Comparison of ENCODE assay signal across 8 cellular contexts in the genomic region with DNA sequence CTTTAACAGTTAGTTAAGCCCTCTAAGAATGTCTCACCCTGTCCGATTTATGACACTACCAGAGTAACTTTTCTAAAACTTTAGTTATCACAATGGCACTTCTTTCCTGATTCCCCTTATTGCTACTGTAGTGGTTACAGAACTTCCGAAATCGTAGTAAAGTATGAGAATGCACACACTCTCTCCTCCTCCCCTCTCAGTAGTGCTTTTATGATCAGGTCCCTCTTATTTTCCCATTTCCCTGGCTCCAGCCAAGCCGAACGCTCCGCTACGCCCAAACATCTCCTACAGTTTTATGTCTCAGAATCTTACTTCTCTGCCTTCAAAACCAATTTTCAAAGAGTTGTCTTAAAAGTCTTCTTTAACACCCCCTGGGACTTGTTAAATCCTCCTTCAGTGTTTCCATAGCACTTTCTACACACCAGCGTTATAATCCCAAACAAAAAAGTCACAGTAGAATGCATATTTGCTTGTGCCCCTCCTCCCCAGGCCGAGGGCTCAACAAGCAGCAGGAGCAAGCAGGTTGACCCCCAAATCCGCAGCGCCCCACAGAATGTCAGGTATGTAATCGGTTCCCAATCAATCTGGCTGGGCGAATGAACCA. TPM values are rescaled to one million over a fixed set of nuclear protein-coding genes. Genes with fewer than 3 reads are reported as not detected.
DNase-seq lines count a peak whose midpoint lies in the region; ATAC-seq lines count a peak whose summit lies in the region.

No MANE protein-coding gene starts in this region.

- H3K27ac ChIP-seq in BLaER1 (peak overlapping the region; percentile 39; the same call in 1 of the 2 replicates), subcutaneous abdominal adipose tissue (ENCODE audit: low read depth, low read length) (peak overlapping the region; percentile 56)

- H3K4me1 ChIP-seq in BLaER1 (peaks cover 18% of the 10 kb centered on the region), subcutaneous abdominal adipose tissue (ENCODE audit: control insufficient read depth in 5 of 5, insufficient read depth in 5 of 5, low read length in 5 of 5) (peaks cover 4 to 28% (median 25%) of the 10 kb centered on the region in 5 donors)

- no peaks in the 10 kb centered on the region for H3K9me3 ChIP-seq in BLaER1
- no peaks in the 10 kb centered on the region for H3K9me3 ChIP-seq in subcutaneous abdominal adipose tissue (ENCODE audit: control insufficient read depth in 5 of 5, low read length in 5 of 5)

- H3K27me3 Mint-ChIP-seq in activated naive CD8-positive, alpha-beta T cell treated with anti-CD3 and anti-CD28 coated beads, Interleukin-2, amount 50 U/mL, for 24 hours, result no peaks in the 10 kb centered on the region
- H3K27me3 Mint-ChIP-seq in immature natural killer cell (ENCODE audit: low read depth in 3 of 3), result peaks cover 0 to 3% (median 3%) of the 10 kb centered on the region in 3 donors

- DNase-seq in activated naive CD8-positive, alpha-beta T cell treated with anti-CD3 and anti-CD28 coated beads, Interleukin-2, amount 50 U/mL, for 24 hours, result no peak
- DNase-seq in immature natural killer cell, result no peak
- no peak for DNase-seq in NCI-H1694 treated with DMSO at 0.1 percent for 48 hours (lab: John Stamatoyannopoulos, UW)
- DNase-seq in stimulated activated CD4-positive, alpha-beta T cell treated with anti-CD3 and anti-CD28 coated beads, Interleukin-15, amount 100 ng/mL, for 24 hours, result no peak

- H3K27me3 ChIP-seq in BLaER1 (no peaks in the 10 kb centered on the region), subcutaneous abdominal adipose tissue (ENCODE audit: control insufficient read depth in 5 of 5, insufficient read depth in 4 of 5, low read length in 5 of 5) (no peaks in the 10 kb centered on the region)

- H3K4me2 ChIP-seq in BLaER1, result peak overlapping the region; percentile 94

- H3K27ac Mint-ChIP-seq in activated naive CD8-positive, alpha-beta T cell treated with anti-CD3 and anti-CD28 coated beads, Interleukin-2, amount 50 U/mL, for 24 hours, result peak overlapping the region; percentile 68
- peak overlapping the region; percentile 14 to 71 (median 56) for H3K27ac Mint-ChIP-seq in immature natural killer cell

- H3K9ac ChIP-seq in BLaER1 (peak overlapping the region; percentile 73), subcutaneous abdominal adipose tissue (ENCODE audit: low read length in 5 of 5) (peak overlapping the region; percentile 43 to 97 (median 81))

- H3K9me3 Mint-ChIP-seq in activated naive CD8-positive, alpha-beta T cell treated with anti-CD3 and anti-CD28 coated beads, Interleukin-2, amount 50 U/mL, for 24 hours, result no peaks in the 10 kb centered on the region
- no peaks in the 10 kb centered on the region for H3K9me3 Mint-ChIP-seq in immature natural killer cell

- H3K4me3 Mint-ChIP-seq in activated naive CD8-positive, alpha-beta T cell treated with anti-CD3 and anti-CD28 coated beads, Interleukin-2, amount 50 U/mL, for 24 hours, result peak overlapping the region; percentile 97
- H3K4me3 Mint-ChIP-seq in immature natural killer cell, result peak overlapping the region; percentile 90 to 93 (median 91)

- H3K36me3 ChIP-seq in BLaER1 (peaks cover 12% of the 10 kb centered on the region), subcutaneous abdominal adipose tissue (ENCODE audit: control insufficient read depth in 5 of 5, insufficient read depth in 5 of 5, low read length in 5 of 5) (peaks cover 5 to 10% (median 6%) of the 10 kb centered on the region in 5 donors)

- ATAC-seq in GM19395 (IDR thresholded peaks at IDR 0.05; ENCODE audit: unreplicated experiment) (peak; percentile 37), HG03521 (IDR thresholded peaks at IDR 0.05; ENCODE audit: unreplicated experiment) (peak; percentile 21)
- ATAC-seq in activated naive CD8-positive, alpha-beta T cell treated with anti-CD3 and anti-CD28 coated beads, Interleukin-2, amount 50 U/mL, for 24 hours, result peak; percentile 15

- peak overlapping the region; percentile 76 for H3K4me3 ChIP-seq in BLaER1
- H3K4me3 ChIP-seq in subcutaneous abdominal adipose tissue (ENCODE audit: low read depth in 1 of 5, low read length in 5 of 5), result peak overlapping the region; percentile 86 to 96 (median 89)

- H3K4me1 Mint-ChIP-seq in activated naive CD8-positive, alpha-beta T cell treated with anti-CD3 and anti-CD28 coated beads, Interleukin-2, amount 50 U/mL, for 24 hours, result peaks cover 25% of the 10 kb centered on the region
- H3K4me1 Mint-ChIP-seq in immature natural killer cell, result peaks cover 25 to 40% of the 10 kb centered on the region in 2 donors

- no peaks in the 10 kb centered on the region for H4K20me1 ChIP-seq in BLaER1

- H3K36me3 Mint-ChIP-seq in activated naive CD8-positive, alpha-beta T cell treated with anti-CD3 and anti-CD28 coated beads, Interleukin-2, amount 50 U/mL, for 24 hours (ENCODE audit: low read depth), result peaks cover 9% of the 10 kb centered on the region
- H3K36me3 Mint-ChIP-seq in immature natural killer cell, result peaks cover 0 to 5% (median 4%) of the 10 kb centered on the region in 3 donors

RNA-seq across cellular contexts. Expression of a gene that starts 0.7 kb away (rescaled TPM):
- polyA plus RNA-seq in immature natural killer cell, result 10 to 100 TPM; 36.7 to 46.0 (median 43.0) TPM
